Comparison of ENCODE assay signal across 24 cellular contexts in the genomic region with DNA sequence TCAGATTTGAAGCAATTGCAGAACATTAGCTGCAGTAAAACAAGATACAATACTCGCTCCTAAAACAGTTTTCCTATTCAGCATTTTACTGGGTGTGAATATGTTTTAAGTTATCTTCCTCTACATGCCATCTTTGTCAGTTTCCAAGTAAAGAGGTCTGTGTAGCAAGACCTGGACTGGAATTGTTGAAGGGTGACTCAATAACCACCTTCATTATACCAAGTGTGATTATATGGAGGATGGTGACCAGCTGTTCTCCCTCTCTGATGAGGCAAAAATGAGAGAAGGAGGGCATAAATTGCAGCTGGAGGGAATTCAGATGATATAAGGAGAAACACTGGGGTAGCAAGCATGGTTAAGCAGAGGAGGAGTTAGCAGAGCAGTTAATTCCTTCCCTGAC.
A peak's percentile ranks its signal among the peaks of the same experiment; 100 is the strongest.
DNase-seq lines count a peak whose midpoint lies in the region; ATAC-seq and TF ChIP-seq lines count a peak whose summit lies in the region.
"Had no signal": no experiment of that assay in that cellular context is flagged by ENCODE, and none has a peak within 500 bp of the region (broad histone marks: within the 10 kb centered on the region; RNA-seq: fewer than 3 reads in every experiment).

No MANE protein-coding gene starts in this region.

- intact Hi-C loops in testis (cut with DNase I; ENCODE audit: low total_unique reads): no loop called here
- intact Hi-C loops in A673 (cut with micrococcal nuclease; ENCODE audit: unreplicated experiment): no loop called here

- H3K4me1 ChIP-seq in GM23248 (ENCODE audit: insufficient read depth): peaks cover 10% of the 10 kb centered on the region
- no peaks in the 10 kb centered on the region for H3K4me1 ChIP-seq in BE2C
- no peaks in the 10 kb centered on the region for H3K4me1 ChIP-seq in testis
- H3K4me1 ChIP-seq in A673 (ENCODE audit: insufficient read depth, low read length, poor library complexity, severe bottlenecking): no peaks in the 10 kb centered on the region
- H3K4me1 ChIP-seq: left ventricle myocardium inferior, upper lobe of right lung had no signal

- H3K9ac ChIP-seq in GM23248: no peak overlapping the region

- no peaks in the 10 kb centered on the region for H3K27me3 ChIP-seq in GM23248 (replicated peaks; ENCODE audit: insufficient read depth)
- no peaks in the 10 kb centered on the region for H3K27me3 ChIP-seq in BE2C
- no peaks in the 10 kb centered on the region for H3K27me3 ChIP-seq in testis
- no peaks in the 10 kb centered on the region for H3K27me3 ChIP-seq in A673 (replicated peaks; ENCODE audit: insufficient read depth, low read depth, low read length, poor library complexity)
- H3K27me3 ChIP-seq: upper lobe of right lung had no signal

- H3F3A ChIP-seq in GM23248 (ENCODE audit: insufficient read depth): peaks cover 7% of the 10 kb centered on the region; the same call in 1 of the 2 replicates

- H3K36me3 ChIP-seq in GM23248 (ENCODE audit: low read depth): no peaks in the 10 kb centered on the region
- no peaks in the 10 kb centered on the region for H3K36me3 ChIP-seq in BE2C
- no peaks in the 10 kb centered on the region for H3K36me3 ChIP-seq in testis (ENCODE audit: low read depth, missing control alignments)
- H3K36me3 ChIP-seq in A673 (ENCODE audit: insufficient read depth, low read length, poor library complexity, severe bottlenecking): no peaks in the 10 kb centered on the region
- H3K36me3 ChIP-seq: left ventricle myocardium inferior, upper lobe of right lung had no signal

- POLR2A ChIA-PET in A673 (lab: Charles Lee; ENCODE audit: low non-redundant PET): no interaction called here

- TF ChIP-seq CTCF in foreskin fibroblast (IDR thresholded peaks at IDR 0.05; ENCODE audit: low read depth, low read length): no peak
- no peak for TF ChIP-seq CTCF in BE2C (IDR thresholded peaks at IDR 0.05; ENCODE audit: low read depth, low read length)
- no peak for TF ChIP-seq CTCF in testis (IDR thresholded peaks at IDR 0.05)
- no peak for TF ChIP-seq CTCF in A673 (conservative IDR thresholded peaks at IDR 0.05; ENCODE audit: low read depth, low read length)

- CTCF ChIA-PET in A673 (lab: Charles Lee): no interaction called here

- no TSS peak for BruUV-seq in A673 (replicated peaks; lab: Mats Ljungman, UMichigan)

- TF ChIP-seq POLR2A in testis (IDR thresholded peaks at IDR 0.05): no peak

- no peak overlapping the region for H3K4me2 ChIP-seq in GM23248 (ENCODE audit: unreplicated experiment)
- H3K4me2 ChIP-seq: smooth muscle cell had no signal

- H3K79me2 ChIP-seq in GM23248 (ENCODE audit: insufficient read depth): no peaks in the 10 kb centered on the region

- peak; percentile 6 for DNase-seq in AG08395 (ENCODE audit: low spot score)
- peak; percentile 33 for DNase-seq in GM23248
- DNase-seq in amniotic epithelial cell (ENCODE audit: low read depth): peak; percentile 64
- peak; percentile 32 to 45 for DNase-seq in foreskin fibroblast
- no peak for DNase-seq in BE2C
- no peak for DNase-seq in testis
- DNase-seq in A673 (ENCODE audit: low spot score): no peak
- DNase-seq: activated CD4-positive, alpha-beta T cell treated with anti-CD3 and anti-CD28 coated beads for 36 hours; activated naive CD4-positive, alpha-beta T cell; activated T-cell treated with anti-CD3 and anti-CD28 coated beads, Interleukin-2, amount 50 U/mL, for 24 hours; amygdala; caudate nucleus; GDM1; H9; left ventricle myocardium inferior; NCI-H1048; NCI-H2029; NCI-H82; stimulated activated CD4-positive, alpha-beta T cell treated with anti-CD3 and anti-CD28 coated beads, Interleukin-2, amount 100 ng/mL, for 24 hours; upper lobe of right lung had no signal

- in situ Hi-C loops in GM23248 (cut with MboI): no loop called here

- 54 to 58% methylated on average over 1 of the region's 1 CpG for WGBS in GM23248 (ENCODE audit: low coverage in 1 of 2, low lambda C conversion rate in 2 of 2, missing lambda C conversion rate in 2 of 2), 2 experiments
- WGBS in testis, 2 donors: 63 to 76% methylated on average over 1 of the region's 1 CpG

- ATAC-seq in GM19035 (IDR thresholded peaks at IDR 0.05; ENCODE audit: unreplicated experiment): no peak
- ATAC-seq: activated CD4-positive, alpha-beta T cell treated with anti-CD3 and anti-CD28 coated beads for 36 hours; natural killer cell treated with Interleukin-12 subunit alpha and Interleukin-12 subunit beta and Interleukin-15 and Interleukin-18, amount 100 ng/mL, for 72 hours; upper lobe of right lung had no signal

- no peaks in the 10 kb centered on the region for H3K9me3 ChIP-seq in GM23248 (ENCODE audit: low read depth)
- no peaks in the 10 kb centered on the region for H3K9me3 ChIP-seq in BE2C
- H3K9me3 ChIP-seq in testis: no peaks in the 10 kb centered on the region
- H3K9me3 ChIP-seq in A673 (ENCODE audit: low read depth, low read length, poor library complexity, severe bottlenecking): no peaks in the 10 kb centered on the region
- H3K9me3 ChIP-seq: upper lobe of right lung had no signal

- H2AFZ ChIP-seq in GM23248: no peak overlapping the region

- no peaks in the 10 kb centered on the region for H4K20me1 ChIP-seq in GM23248 (ENCODE audit: insufficient read depth)

- no peak overlapping the region for H3K4me3 ChIP-seq in GM23248
- H3K4me3 ChIP-seq in foreskin fibroblast (ENCODE audit: low read depth in 1 of 2, low read length in 2 of 2): no peak overlapping the region
- H3K4me3 ChIP-seq in BE2C (ENCODE audit: low read depth, low read length): no peak overlapping the region
- H3K4me3 ChIP-seq in testis: no peak overlapping the region
- H3K4me3 ChIP-seq in A673 (ENCODE audit: low read depth, low read length, poor library complexity, severe bottlenecking): no peak overlapping the region
- H3K4me3 ChIP-seq: left ventricle myocardium inferior, smooth muscle cell, upper lobe of right lung had no signal

- H3K27ac ChIP-seq in GM23248 (no peak overlapping the region), testis (no peak overlapping the region), A673 (ENCODE audit: low read depth, low read length, poor library complexity, severe bottlenecking) (no peak overlapping the region)
- H3K27ac ChIP-seq: left ventricle myocardium inferior, RWPE1, upper lobe of right lung had no signal

- no peaks in the 10 kb centered on the region for H3K9me2 ChIP-seq in GM23248 (ENCODE audit: insufficient read depth)

Comparison
In these comparisons a context has a peak if more than half of its experiments do, and no peak if none do; other contexts are left out.
1. DNase-seq: peak in AG08395 (single experiment), GM23248 (single experiment), amniotic epithelial cell (single experiment) and foreskin fibroblast (2 of 2); none in BE2C (single experiment), testis (single experiment) and A673 (single experiment).